In genomic region chr10:24706479-24707118, GRCh38 we compare ENCODE assay signal across 8 cellular contexts. TPM values are rescaled to one million over a fixed set of nuclear protein-coding genes. Genes with fewer than 3 reads are reported as not detected.
A peak's percentile ranks its signal among the peaks of the same experiment; 100 is the strongest.
DNase-seq lines count a peak whose midpoint lies in the region; ATAC-seq, FAIRE-seq and TF ChIP-seq lines count a peak whose summit lies in the region.

No MANE protein-coding gene starts in this region.

- peak; percentile 58 for DNase-seq in stimulated activated CD4-positive, alpha-beta T cell treated with anti-CD3 and anti-CD28 coated beads, Interleukin-1b, Interleukin-23, amount 100 ng/mL, for 48 hours
- DNase-seq in stimulated activated CD4-positive, alpha-beta T cell treated with anti-CD3 and anti-CD28 coated beads, Interleukin-12 subunit alpha, Interleukin-12 subunit beta, amount 100 ng/mL, for 4 hours = no peak
- DNase-seq in HTR-8/SVneo (ENCODE audit: insufficient read length, low spot score) (peak; percentile 84), heart right ventricle (peak in 1 of 2 donors; percentile 22), upper lobe of right lung (no peak), NCI-H510A treated with DMSO at 0.1 percent for 48 hours (lab: John Stamatoyannopoulos, UW) (no peak)
- peak; percentile 44 for DNase-seq in activated CD4-positive, alpha-beta memory T cell treated with anti-CD3 and anti-CD28 coated beads, Interleukin-2, amount 10 ng/mL, durations not matched to agents 7 days and 5 days

- H3K4me3 ChIP-seq in heart right ventricle (no peak overlapping the region), upper lobe of right lung (no peak overlapping the region)

- H3K27me3 ChIP-seq in heart right ventricle = no peaks in the 10 kb centered on the region
- H3K27me3 ChIP-seq in upper lobe of right lung = no peaks in the 10 kb centered on the region

- H3K27ac Mint-ChIP-seq in activated CD4-positive, alpha-beta memory T cell treated with anti-CD3 and anti-CD28 coated beads, Interleukin-2, amount 10 ng/mL, durations not matched to agents 7 days and 5 days = no peak overlapping the region

- ATAC-seq in heart right ventricle (peak in 7 of 8 donors; percentile 69 to 97 (median 83)), upper lobe of right lung (peak; percentile 90), HG02973 (IDR thresholded peaks at IDR 0.05; ENCODE audit: unreplicated experiment) (no peak)

- no peak overlapping the region for H3K4me3 Mint-ChIP-seq in activated CD4-positive, alpha-beta memory T cell treated with anti-CD3 and anti-CD28 coated beads, Interleukin-2, amount 10 ng/mL, durations not matched to agents 7 days and 5 days

- H3K36me3 ChIP-seq in heart right ventricle (no peaks in the 10 kb centered on the region), upper lobe of right lung (no peaks in the 10 kb centered on the region)

- TF ChIP-seq CTCF in heart right ventricle (IDR thresholded peaks at IDR 0.05) (no peak), upper lobe of right lung (IDR thresholded peaks at IDR 0.05) (no peak)

- no peaks in the 10 kb centered on the region for H3K9me3 Mint-ChIP-seq in activated CD4-positive, alpha-beta memory T cell treated with anti-CD3 and anti-CD28 coated beads, Interleukin-2, amount 10 ng/mL, durations not matched to agents 7 days and 5 days

- H3K27ac ChIP-seq in heart right ventricle (peak overlapping the region in 1 of 10 donors; percentile 41), upper lobe of right lung (no peak overlapping the region)

- FAIRE-seq in HTR-8/SVneo (lab: Jason Lieb, UNC) = peak; percentile 42

- no peaks in the 10 kb centered on the region for H3K27me3 Mint-ChIP-seq in activated CD4-positive, alpha-beta memory T cell treated with anti-CD3 and anti-CD28 coated beads, Interleukin-2, amount 10 ng/mL, durations not matched to agents 7 days and 5 days

- H3K36me3 Mint-ChIP-seq in activated CD4-positive, alpha-beta memory T cell treated with anti-CD3 and anti-CD28 coated beads, Interleukin-2, amount 10 ng/mL, durations not matched to agents 7 days and 5 days (ENCODE audit: low read depth) = peaks cover 6% of the 10 kb centered on the region

- H3K4me1 Mint-ChIP-seq in activated CD4-positive, alpha-beta memory T cell treated with anti-CD3 and anti-CD28 coated beads, Interleukin-2, amount 10 ng/mL, durations not matched to agents 7 days and 5 days = peaks cover 21% of the 10 kb centered on the region

- intact Hi-C loops in heart right ventricle (cut with DNase I) = loop anchor here in 1 of 10 donors (5.0 kb wide), 1 partner anchor 34 kb away; no protein-coding TSS in a partner anchor
- intact Hi-C loops in upper lobe of right lung (cut with DNase I) = no loop called here

- CTCF ChIA-PET in activated CD4-positive, alpha-beta memory T cell treated with anti-CD3 and anti-CD28 coated beads, Interleukin-2, amount 10 ng/mL, durations not matched to agents 7 days and 5 days (lab: Charles Lee) = interaction anchor here (0.8 to 2.7 kb wide), 4 partner anchors 12 to 85 kb away, joined by 3 to 11 read pairs (median 4); partner anchors contain the start of gene ARHGAP21

- 37 to 45% methylated on average over 7 of the region's 7 CpGs for WGBS in heart right ventricle, 2 donors

- H3K4me1 ChIP-seq in heart right ventricle = peaks cover 9 to 91% (median 62%) of the 10 kb centered on the region in 9 donors
- peaks cover 14% of the 10 kb centered on the region for H3K4me1 ChIP-seq in upper lobe of right lung

- POLR2A ChIA-PET in activated CD4-positive, alpha-beta memory T cell treated with anti-CD3 and anti-CD28 coated beads, Interleukin-2, amount 10 ng/mL, durations not matched to agents 7 days and 5 days (lab: Charles Lee) = interaction anchor here (0.5 to 1.8 kb wide), 3 partner anchors 16 to 663 kb away, joined by 3 to 7 read pairs (median 3); partner anchors contain the start of gene ARHGAP21

- H3K9me3 ChIP-seq in heart right ventricle (no peaks in the 10 kb centered on the region), upper lobe of right lung (no peaks in the 10 kb centered on the region)

RNA-seq across cellular contexts. Expression of gene ARHGAP21, which starts 17.1 kb away (rescaled TPM):
- total RNA-seq in activated CD4-positive, alpha-beta memory T cell treated with anti-CD3 and anti-CD28 coated beads, Interleukin-2, amount 10 ng/mL, durations not matched to agents 7 days and 5 days = 10 to 100 TPM; 35.6 to 36.0 TPM
- 10 to 100 TPM; 35.2 to 52.3 (median 39.9) TPM for total RNA-seq in heart right ventricle
- 10 to 100 TPM; 23.0 to 47.2 TPM for polyA plus RNA-seq in heart right ventricle
- 85.0 TPM for total RNA-seq in upper lobe of right lung

Comparison
In these comparisons a context has a peak if more than half of its experiments do, and no peak if none do; other contexts are left out.
1. DNase-seq: peak in stimulated activated CD4-positive, alpha-beta T cell treated with anti-CD3 and anti-CD28 coated beads, Interleukin-1b, Interleukin-23, amount 100 ng/mL, for 48 hours (single experiment), HTR-8/SVneo (single experiment) and activated CD4-positive, alpha-beta memory T cell treated with anti-CD3 and anti-CD28 coated beads, Interleukin-2, amount 10 ng/mL, durations not matched to agents 7 days and 5 days (single experiment); none in stimulated activated CD4-positive, alpha-beta T cell treated with anti-CD3 and anti-CD28 coated beads, Interleukin-12 subunit alpha, Interleukin-12 subunit beta, amount 100 ng/mL, for 4 hours (single experiment), upper lobe of right lung (single experiment) and NCI-H510A treated with DMSO at 0.1 percent for 48 hours (single experiment).